Comparison of ENCODE assay signal across 2 cellular contexts in the genomic region with DNA sequence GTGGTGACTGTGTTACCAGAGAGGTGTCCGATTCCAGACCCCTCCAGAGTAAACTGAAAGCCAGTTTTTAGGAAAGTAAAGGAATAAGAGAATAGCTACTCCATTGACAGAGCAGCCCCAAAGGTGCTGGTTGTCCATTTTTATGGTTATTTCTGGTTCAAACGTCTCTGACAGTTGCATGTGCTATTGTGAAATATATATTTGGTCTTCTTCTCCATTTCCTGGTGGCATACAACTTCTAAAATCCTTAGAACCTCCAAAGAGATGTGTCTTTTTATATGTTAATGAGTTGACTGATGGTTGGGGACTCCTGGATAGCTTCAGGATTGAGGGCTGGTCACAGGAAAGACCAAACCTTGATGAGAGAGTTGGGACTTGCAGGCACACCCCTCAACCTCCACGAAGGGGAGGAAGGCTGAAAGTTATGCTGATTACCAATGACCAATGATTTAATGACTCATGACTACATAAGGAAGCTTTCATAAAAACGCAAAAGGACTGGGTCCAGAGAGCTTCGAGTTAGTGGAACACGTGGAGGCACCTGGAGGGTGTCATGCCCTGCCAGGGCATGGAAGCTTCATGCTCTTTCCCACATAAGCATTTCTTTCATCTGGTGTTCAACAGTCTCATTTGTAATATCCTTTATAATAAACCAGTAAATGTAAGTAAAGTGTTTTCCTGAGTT.
TF ChIP-seq lines count a peak whose summit lies in the region.

No MANE protein-coding gene starts in this region.

TF ChIP-seq in A549, 52 proteins besides CTCF, POLR2A, EP300 and RAD21 (continued from another document):
- TF ChIP-seq, protein P1, sequence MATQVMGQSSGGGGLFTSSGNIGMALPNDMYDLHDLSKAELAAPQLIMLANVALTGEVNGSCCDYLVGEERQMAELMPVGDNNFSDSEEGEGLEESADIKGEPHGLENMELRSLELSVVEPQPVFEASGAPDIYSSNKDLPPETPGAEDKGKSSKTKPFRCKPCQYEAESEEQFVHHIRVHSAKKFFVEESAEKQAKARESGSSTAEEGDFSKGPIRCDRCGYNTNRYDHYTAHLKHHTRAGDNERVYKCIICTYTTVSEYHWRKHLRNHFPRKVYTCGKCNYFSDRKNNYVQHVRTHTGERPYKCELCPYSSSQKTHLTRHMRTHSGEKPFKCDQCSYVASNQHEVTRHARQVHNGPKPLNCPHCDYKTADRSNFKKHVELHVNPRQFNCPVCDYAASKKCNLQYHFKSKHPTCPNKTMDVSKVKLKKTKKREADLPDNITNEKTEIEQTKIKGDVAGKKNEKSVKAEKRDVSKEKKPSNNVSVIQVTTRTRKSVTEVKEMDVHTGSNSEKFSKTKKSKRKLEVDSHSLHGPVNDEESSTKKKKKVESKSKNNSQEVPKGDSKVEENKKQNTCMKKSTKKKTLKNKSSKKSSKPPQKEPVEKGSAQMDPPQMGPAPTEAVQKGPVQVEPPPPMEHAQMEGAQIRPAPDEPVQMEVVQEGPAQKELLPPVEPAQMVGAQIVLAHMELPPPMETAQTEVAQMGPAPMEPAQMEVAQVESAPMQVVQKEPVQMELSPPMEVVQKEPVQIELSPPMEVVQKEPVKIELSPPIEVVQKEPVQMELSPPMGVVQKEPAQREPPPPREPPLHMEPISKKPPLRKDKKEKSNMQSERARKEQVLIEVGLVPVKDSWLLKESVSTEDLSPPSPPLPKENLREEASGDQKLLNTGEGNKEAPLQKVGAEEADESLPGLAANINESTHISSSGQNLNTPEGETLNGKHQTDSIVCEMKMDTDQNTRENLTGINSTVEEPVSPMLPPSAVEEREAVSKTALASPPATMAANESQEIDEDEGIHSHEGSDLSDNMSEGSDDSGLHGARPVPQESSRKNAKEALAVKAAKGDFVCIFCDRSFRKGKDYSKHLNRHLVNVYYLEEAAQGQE (IDR thresholded peaks at IDR 0.05), result no peak
- TF ChIP-seq HOXB5 (CRISPR knock-in tag; IDR thresholded peaks at IDR 0.05) (no peak), GATA3 (IDR thresholded peaks at IDR 0.05; ENCODE audit: borderline replicate concordance) (no peak), NPAS2 (CRISPR knock-in tag; IDR thresholded peaks at IDR 0.05; ENCODE audit: borderline replicate concordance) (no peak)
- TF ChIP-seq, protein P2, sequence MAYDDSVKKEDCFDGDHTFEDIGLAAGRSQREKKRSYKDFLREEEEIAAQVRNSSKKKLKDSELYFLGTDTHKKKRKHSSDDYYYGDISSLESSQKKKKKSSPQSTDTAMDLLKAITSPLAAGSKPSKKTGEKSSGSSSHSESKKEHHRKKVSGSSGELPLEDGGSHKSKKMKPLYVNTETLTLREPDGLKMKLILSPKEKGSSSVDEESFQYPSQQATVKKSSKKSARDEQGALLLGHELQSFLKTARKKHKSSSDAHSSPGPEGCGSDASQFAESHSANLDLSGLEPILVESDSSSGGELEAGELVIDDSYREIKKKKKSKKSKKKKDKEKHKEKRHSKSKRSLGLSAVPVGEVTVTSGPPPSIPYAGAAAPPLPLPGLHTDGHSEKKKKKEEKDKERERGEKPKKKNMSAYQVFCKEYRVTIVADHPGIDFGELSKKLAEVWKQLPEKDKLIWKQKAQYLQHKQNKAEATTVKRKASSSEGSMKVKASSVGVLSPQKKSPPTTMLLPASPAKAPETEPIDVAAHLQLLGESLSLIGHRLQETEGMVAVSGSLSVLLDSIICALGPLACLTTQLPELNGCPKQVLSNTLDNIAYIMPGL (CRISPR knock-in tag; IDR thresholded peaks at IDR 0.05; ENCODE audit: borderline replicate concordance), result no peak

TF ChIP-seq in SK-N-SH treated with all-trans-retinoic acid at 6 μM for 48 hours, 23 proteins besides CTCF, POLR2A, EP300 and RAD21 (continued from another document):
- TF ChIP-seq, protein P3, sequence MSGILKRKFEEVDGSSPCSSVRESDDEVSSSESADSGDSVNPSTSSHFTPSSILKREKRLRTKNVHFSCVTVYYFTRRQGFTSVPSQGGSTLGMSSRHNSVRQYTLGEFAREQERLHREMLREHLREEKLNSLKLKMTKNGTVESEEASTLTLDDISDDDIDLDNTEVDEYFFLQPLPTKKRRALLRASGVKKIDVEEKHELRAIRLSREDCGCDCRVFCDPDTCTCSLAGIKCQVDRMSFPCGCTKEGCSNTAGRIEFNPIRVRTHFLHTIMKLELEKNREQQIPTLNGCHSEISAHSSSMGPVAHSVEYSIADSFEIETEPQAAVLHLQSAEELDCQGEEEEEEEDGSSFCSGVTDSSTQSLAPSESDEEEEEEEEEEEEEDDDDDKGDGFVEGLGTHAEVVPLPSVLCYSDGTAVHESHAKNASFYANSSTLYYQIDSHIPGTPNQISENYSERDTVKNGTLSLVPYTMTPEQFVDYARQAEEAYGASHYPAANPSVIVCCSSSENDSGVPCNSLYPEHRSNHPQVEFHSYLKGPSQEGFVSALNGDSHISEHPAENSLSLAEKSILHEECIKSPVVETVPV (CRISPR knock-in tag; IDR thresholded peaks at IDR 0.05), result no peak
- no peak for TF ChIP-seq ARNTL (CRISPR knock-in tag; IDR thresholded peaks at IDR 0.05; ENCODE audit: borderline replicate concordance, low read depth)
- no peak for TF ChIP-seq ZNF70 (CRISPR knock-in tag; IDR thresholded peaks at IDR 0.05)
- TF ChIP-seq, protein P4, sequence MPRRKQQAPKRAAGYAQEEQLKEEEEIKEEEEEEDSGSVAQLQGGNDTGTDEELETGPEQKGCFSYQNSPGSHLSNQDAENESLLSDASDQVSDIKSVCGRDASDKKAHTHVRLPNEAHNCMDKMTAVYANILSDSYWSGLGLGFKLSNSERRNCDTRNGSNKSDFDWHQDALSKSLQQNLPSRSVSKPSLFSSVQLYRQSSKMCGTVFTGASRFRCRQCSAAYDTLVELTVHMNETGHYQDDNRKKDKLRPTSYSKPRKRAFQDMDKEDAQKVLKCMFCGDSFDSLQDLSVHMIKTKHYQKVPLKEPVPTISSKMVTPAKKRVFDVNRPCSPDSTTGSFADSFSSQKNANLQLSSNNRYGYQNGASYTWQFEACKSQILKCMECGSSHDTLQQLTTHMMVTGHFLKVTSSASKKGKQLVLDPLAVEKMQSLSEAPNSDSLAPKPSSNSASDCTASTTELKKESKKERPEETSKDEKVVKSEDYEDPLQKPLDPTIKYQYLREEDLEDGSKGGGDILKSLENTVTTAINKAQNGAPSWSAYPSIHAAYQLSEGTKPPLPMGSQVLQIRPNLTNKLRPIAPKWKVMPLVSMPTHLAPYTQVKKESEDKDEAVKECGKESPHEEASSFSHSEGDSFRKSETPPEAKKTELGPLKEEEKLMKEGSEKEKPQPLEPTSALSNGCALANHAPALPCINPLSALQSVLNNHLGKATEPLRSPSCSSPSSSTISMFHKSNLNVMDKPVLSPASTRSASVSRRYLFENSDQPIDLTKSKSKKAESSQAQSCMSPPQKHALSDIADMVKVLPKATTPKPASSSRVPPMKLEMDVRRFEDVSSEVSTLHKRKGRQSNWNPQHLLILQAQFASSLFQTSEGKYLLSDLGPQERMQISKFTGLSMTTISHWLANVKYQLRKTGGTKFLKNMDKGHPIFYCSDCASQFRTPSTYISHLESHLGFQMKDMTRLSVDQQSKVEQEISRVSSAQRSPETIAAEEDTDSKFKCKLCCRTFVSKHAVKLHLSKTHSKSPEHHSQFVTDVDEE (CRISPR knock-in tag; IDR thresholded peaks at IDR 0.05), result no peak
- TF ChIP-seq ZFP30 (CRISPR knock-in tag; IDR thresholded peaks at IDR 0.05), result no peak
- TF ChIP-seq TOX (CRISPR knock-in tag; IDR thresholded peaks at IDR 0.05; ENCODE audit: borderline replicate concordance), result no peak
- no peak for TF ChIP-seq ISL1 (CRISPR knock-in tag; IDR thresholded peaks at IDR 0.05)
- no peak for TF ChIP-seq RARB (CRISPR knock-in tag; IDR thresholded peaks at IDR 0.05)
- TF ChIP-seq ZFP3 (CRISPR knock-in tag; IDR thresholded peaks at IDR 0.05), result no peak
- TF ChIP-seq GLIS3 (CRISPR knock-in tag; IDR thresholded peaks at IDR 0.05), result no peak
- TF ChIP-seq, protein P5, sequence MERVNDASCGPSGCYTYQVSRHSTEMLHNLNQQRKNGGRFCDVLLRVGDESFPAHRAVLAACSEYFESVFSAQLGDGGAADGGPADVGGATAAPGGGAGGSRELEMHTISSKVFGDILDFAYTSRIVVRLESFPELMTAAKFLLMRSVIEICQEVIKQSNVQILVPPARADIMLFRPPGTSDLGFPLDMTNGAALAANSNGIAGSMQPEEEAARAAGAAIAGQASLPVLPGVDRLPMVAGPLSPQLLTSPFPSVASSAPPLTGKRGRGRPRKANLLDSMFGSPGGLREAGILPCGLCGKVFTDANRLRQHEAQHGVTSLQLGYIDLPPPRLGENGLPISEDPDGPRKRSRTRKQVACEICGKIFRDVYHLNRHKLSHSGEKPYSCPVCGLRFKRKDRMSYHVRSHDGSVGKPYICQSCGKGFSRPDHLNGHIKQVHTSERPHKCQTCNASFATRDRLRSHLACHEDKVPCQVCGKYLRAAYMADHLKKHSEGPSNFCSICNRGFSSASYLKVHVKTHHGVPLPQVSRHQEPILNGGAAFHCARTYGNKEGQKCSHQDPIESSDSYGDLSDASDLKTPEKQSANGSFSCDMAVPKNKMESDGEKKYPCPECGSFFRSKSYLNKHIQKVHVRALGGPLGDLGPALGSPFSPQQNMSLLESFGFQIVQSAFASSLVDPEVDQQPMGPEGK (CRISPR knock-in tag; IDR thresholded peaks at IDR 0.05; ENCODE audit: borderline replicate concordance), result no peak
- no peak for TF ChIP-seq CSDC2 (CRISPR knock-in tag; IDR thresholded peaks at IDR 0.05)
- no peak for TF ChIP-seq OSR1 (CRISPR knock-in tag; IDR thresholded peaks at IDR 0.05)
